ENCODE assay signal across 10 cellular contexts in the genomic region with DNA sequence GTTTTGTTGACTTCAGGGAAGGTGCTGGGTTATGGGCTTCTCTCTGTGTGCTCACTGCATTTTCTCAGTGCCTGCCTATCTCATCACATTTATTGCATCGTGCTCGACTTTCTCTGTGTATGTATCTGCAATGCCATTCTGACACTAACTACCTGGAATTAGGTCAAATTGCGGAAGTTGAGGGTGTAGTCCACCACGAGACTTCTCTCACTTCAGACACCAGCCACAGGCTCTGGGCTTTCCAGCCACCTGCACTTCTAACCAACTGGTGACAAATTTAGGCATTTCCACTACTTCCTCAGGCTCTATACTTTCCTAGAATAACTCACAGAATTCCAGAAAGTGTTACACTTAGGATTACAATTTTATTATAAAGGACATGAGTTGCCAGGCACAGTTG.
A peak's percentile ranks its signal among the peaks of the same experiment; 100 is the strongest.
DNase-seq lines count a peak whose midpoint lies in the region; ATAC-seq and TF ChIP-seq lines count a peak whose summit lies in the region.
"Had no signal": no experiment of that assay in that cellular context is flagged by ENCODE, and none has a peak within 500 bp of the region (broad histone marks: within the 10 kb centered on the region; RNA-seq: fewer than 3 reads in every experiment).

No MANE protein-coding gene starts in this region.

- H3K36me3 ChIP-seq in WERI-Rb-1 (no peaks in the 10 kb centered on the region), gastroesophageal sphincter (no peaks in the 10 kb centered on the region)
- H3K36me3 ChIP-seq: MG63 had no signal

- peak in 1 of 3 experiments; percentile 2 for DNase-seq in effector memory CD8-positive, alpha-beta T cell
- no peak for DNase-seq in NCI-H2196 (lab: John Stamatoyannopoulos, UW; ENCODE audit: unreplicated experiment)
- no peak for DNase-seq in WERI-Rb-1
- no peak for DNase-seq in nucleus accumbens (lab: John Stamatoyannopoulos, UW)

- TF ChIP-seq POLR2A in gastroesophageal sphincter (IDR thresholded peaks at IDR 0.05) = no peak

- H3K27me3 ChIP-seq in WERI-Rb-1 (ENCODE audit: insufficient read depth, low read depth, severe bottlenecking) (no peaks in the 10 kb centered on the region), gastroesophageal sphincter (no peaks in the 10 kb centered on the region)
- H3K27me3 ChIP-seq: MG63 had no signal

- no peak overlapping the region for H3K27ac Mint-ChIP-seq in effector memory CD8-positive, alpha-beta T cell
- H3K27ac Mint-ChIP-seq: T-helper 2 cell treated with Interferon-gamma antibody and Interleukin-4, amounts not matched to agents 5 μg/mL and 100 μg/mL, for 36 hours had no signal

- peaks cover 0 to 4% of the 10 kb centered on the region in 2 donors for H3K4me1 Mint-ChIP-seq in effector memory CD8-positive, alpha-beta T cell (ENCODE audit: low read depth in 2 of 2)

- H3K27me3 Mint-ChIP-seq in effector memory CD8-positive, alpha-beta T cell = no peaks in the 10 kb centered on the region

- H3K4me3 Mint-ChIP-seq in effector memory CD8-positive, alpha-beta T cell = no peak overlapping the region
- H3K4me3 Mint-ChIP-seq: T-helper 2 cell treated with Interferon-gamma antibody and Interleukin-4, amounts not matched to agents 5 μg/mL and 100 μg/mL, for 36 hours had no signal

- TF ChIP-seq CTCF in WERI-Rb-1 (IDR thresholded peaks at IDR 0.05; ENCODE audit: low read depth, low read length) (no peak), gastroesophageal sphincter (IDR thresholded peaks at IDR 0.05) (no peak)

- no peaks in the 10 kb centered on the region for H3K36me3 Mint-ChIP-seq in effector memory CD8-positive, alpha-beta T cell (ENCODE audit: insufficient read depth)

- H3K4me1 ChIP-seq in gastroesophageal sphincter = peaks cover 0 to 12% (median 0%) of the 10 kb centered on the region in 3 donors

- no peak for TF ChIP-seq EP300 in gastroesophageal sphincter (IDR thresholded peaks at IDR 0.05)

- H3K9me3 Mint-ChIP-seq in effector memory CD8-positive, alpha-beta T cell = peaks cover 0 to 5% of the 10 kb centered on the region in 2 donors

- ATAC-seq in GM18511 (IDR thresholded peaks at IDR 0.05; ENCODE audit: unreplicated experiment) (peak; percentile 75), GM21576 (IDR thresholded peaks at IDR 0.05; ENCODE audit: unreplicated experiment) (peak; percentile 76), HG03457 (IDR thresholded peaks at IDR 0.05; ENCODE audit: unreplicated experiment) (peak; percentile 57), gastroesophageal sphincter (no peak)
- ATAC-seq in effector memory CD8-positive, alpha-beta T cell (replicated peaks) = peak; percentile 79

- 74 to 93% methylated on average over 3 to 4 of the region's 4 CpGs for WGBS in gastroesophageal sphincter (ENCODE audit: low coverage in 1 of 2), 2 donors

- no peaks in the 10 kb centered on the region for H3K9me3 ChIP-seq in WERI-Rb-1 (ENCODE audit: severe bottlenecking)
- no peaks in the 10 kb centered on the region for H3K9me3 ChIP-seq in gastroesophageal sphincter
- H3K9me3 ChIP-seq: MG63 had no signal

- H3K27ac ChIP-seq in WERI-Rb-1 = no peak overlapping the region
- no peak overlapping the region for H3K27ac ChIP-seq in gastroesophageal sphincter

- no peak overlapping the region for H3K4me3 ChIP-seq in WERI-Rb-1 (ENCODE audit: low read depth, low read length)
- H3K4me3 ChIP-seq in gastroesophageal sphincter = no peak overlapping the region
- H3K4me3 ChIP-seq: MG63 had no signal
